ENCODE assay signal across 17 cellular contexts in the genomic region with DNA sequence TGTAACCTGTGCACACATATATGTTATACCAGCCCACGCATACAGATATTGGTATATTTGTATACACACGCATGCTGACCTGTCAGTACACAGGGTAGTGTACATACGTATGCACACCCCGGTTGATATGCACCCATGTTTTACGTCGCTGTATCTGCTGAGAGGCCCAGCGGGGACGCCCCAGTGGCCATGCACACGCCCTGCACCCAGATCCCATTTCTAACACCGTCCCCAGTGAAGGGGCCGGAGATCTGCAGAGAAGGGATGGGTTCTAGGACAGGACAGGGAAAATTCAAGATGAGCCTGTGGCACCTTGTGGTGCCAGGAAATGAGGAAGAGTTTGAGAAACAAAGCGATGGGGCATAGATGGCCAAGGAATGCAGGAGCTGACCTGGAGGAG. TPM values are rescaled to one million over a fixed set of nuclear protein-coding genes. Genes with fewer than 3 reads are reported as not detected.
"Had no signal": no experiment of that assay in that cellular context is flagged by ENCODE, and none has a peak within 500 bp of the region (broad histone marks: within the 10 kb centered on the region; RNA-seq: fewer than 3 reads in every experiment).

No MANE protein-coding gene starts in this region.

- H3K4me1 ChIP-seq: right lobe of liver, SJSA1, upper lobe of right lung had no signal

- H3K27ac ChIP-seq: cardiac muscle cell, dorsolateral prefrontal cortex, epithelial cell of prostate, ovary, right lobe of liver, SJSA1, thoracic aorta, upper lobe of right lung had no signal

- H3K36me3 ChIP-seq: cardiac muscle cell, ovary, right lobe of liver, SJSA1, thoracic aorta, upper lobe of right lung had no signal

- DNase-seq: activated CD4-positive, alpha-beta T cell treated with anti-CD3 and anti-CD28 coated beads for 36 hours; activated CD4-positive, alpha-beta T cell treated with anti-CD3 and anti-CD28 coated beads, Interleukin-2, amount 50 U/mL, for 48 hours; activated gamma-delta T cell treated with Interleukin-2 at 50 U/mL for 16 hours; amniotic stem cell; foreskin fibroblast; mesendoderm; ovary; small intestine; stimulated activated CD4-positive, alpha-beta T cell treated with anti-CD3 and anti-CD28 coated beads, Interleukin-4, amount 100 ng/mL, for 1 hour; upper lobe of right lung had no signal

- H3K4me3 Mint-ChIP-seq: activated CD4-positive, alpha-beta T cell treated with anti-CD3 and anti-CD28 coated beads for 36 hours; neural crest cell had no signal

- H3K27me3 Mint-ChIP-seq: activated CD4-positive, alpha-beta T cell treated with anti-CD3 and anti-CD28 coated beads for 36 hours had no signal

- ATAC-seq: activated CD4-positive, alpha-beta T cell treated with anti-CD3 and anti-CD28 coated beads for 36 hours; right lobe of liver; upper lobe of right lung had no signal

- H3K4me1 Mint-ChIP-seq: activated CD4-positive, alpha-beta T cell treated with anti-CD3 and anti-CD28 coated beads for 36 hours; neural crest cell had no signal

- H3K27ac Mint-ChIP-seq: activated CD4-positive, alpha-beta T cell treated with anti-CD3 and anti-CD28 coated beads for 36 hours had no signal

- H3K9me3 ChIP-seq: ovary, right lobe of liver, thoracic aorta, upper lobe of right lung had no signal

- H3K4me3 ChIP-seq: cardiac muscle cell, dorsolateral prefrontal cortex, ovary, right lobe of liver, SJSA1, thoracic aorta, upper lobe of right lung had no signal

- H3K27me3 ChIP-seq: cardiac muscle cell, ovary, right lobe of liver, SJSA1 had no signal

RNA-seq across cellular contexts. Expression of gene TTC34, which starts 57.2 kb away (rescaled TPM):
- total RNA-seq: cardiac muscle cell had no signal
